ENCODE assay signal across 11 cellular contexts in genomic region chr2:64607381-64607780, GRCh38. TPM values are rescaled to one million over a fixed set of nuclear protein-coding genes. Genes with fewer than 3 reads are reported as not detected.
A peak's percentile ranks its signal among the peaks of the same experiment; 100 is the strongest.
DNase-seq lines count a peak whose midpoint lies in the region; ATAC-seq and TF ChIP-seq lines count a peak whose summit lies in the region.
"Had no signal": no experiment of that assay in that cellular context is flagged by ENCODE, and none has a peak within 500 bp of the region (broad histone marks: within the 10 kb centered on the region; RNA-seq: fewer than 3 reads in every experiment).

No MANE protein-coding gene starts in this region.

- DNase-seq in activated naive CD4-positive, alpha-beta T cell treated with anti-CD3 and anti-CD28 coated beads, Interleukin-2, amount 50 U/mL, for 72 hours (ENCODE audit: low spot score in 2 of 2), result no peak
- no peak for DNase-seq in activated naive CD4-positive, alpha-beta T cell treated with Interleukin-2 at 50 U/mL for 16 hours
- DNase-seq in T-helper 17 cell, result no peak
- DNase-seq in lower lobe of right lung, result no peak
- no peak for DNase-seq in type B pancreatic cell (ENCODE audit: extremely low spot score, unreplicated experiment)
- DNase-seq in kidney glomerular epithelial cell (lab: John Stamatoyannopoulos, UW), result no peak
- DNase-seq in NOMO-1 (lab: John Stamatoyannopoulos, UW; ENCODE audit: unreplicated experiment in 2 of 2), result no peak

- peaks cover 22% of the 10 kb centered on the region for H3K4me1 ChIP-seq in lower lobe of right lung

- H3K4me1 Mint-ChIP-seq in T-helper 17 cell (peaks cover 13% of the 10 kb centered on the region), type B pancreatic cell (ENCODE audit: unreplicated experiment) (peaks cover 23% of the 10 kb centered on the region)

- H3K27me3 Mint-ChIP-seq in T-helper 17 cell (no peaks in the 10 kb centered on the region), type B pancreatic cell (peaks cover 5% of the 10 kb centered on the region)

- H3K27ac Mint-ChIP-seq in activated naive CD4-positive, alpha-beta T cell treated with anti-CD3 and anti-CD28 coated beads, Interleukin-2, amount 50 U/mL, for 72 hours, result peak overlapping the region; percentile 77 to 85
- H3K27ac Mint-ChIP-seq in T-helper 17 cell (peak overlapping the region; percentile 89), type B pancreatic cell (peak overlapping the region; percentile 40)

- intact Hi-C loops in lower lobe of right lung (cut with DNase I), result no loop called here

- H3K9me3 ChIP-seq in T-helper 17 cell (ENCODE audit: control insufficient read depth, low read length, poor library complexity, severe bottlenecking) (no peaks in the 10 kb centered on the region), lower lobe of right lung (no peaks in the 10 kb centered on the region)
- H3K9me3 ChIP-seq: ascending aorta, upper lobe of left lung had no signal

- peak overlapping the region; percentile 62 for H3K27ac ChIP-seq in lower lobe of right lung

- no peaks in the 10 kb centered on the region for H3K36me3 ChIP-seq in lower lobe of right lung
- H3K36me3 ChIP-seq: ascending aorta, upper lobe of left lung had no signal

- peaks cover 0 to 11% of the 10 kb centered on the region in 2 donors for H3K9me3 Mint-ChIP-seq in activated naive CD4-positive, alpha-beta T cell treated with anti-CD3 and anti-CD28 coated beads, Interleukin-2, amount 50 U/mL, for 72 hours
- peaks cover 16% of the 10 kb centered on the region for H3K9me3 Mint-ChIP-seq in type B pancreatic cell

- peak overlapping the region; percentile 85 for H3K4me3 Mint-ChIP-seq in T-helper 17 cell
- peak overlapping the region; percentile 76 for H3K4me3 Mint-ChIP-seq in type B pancreatic cell

- no peak for ATAC-seq in activated naive CD4-positive, alpha-beta T cell treated with anti-CD3 and anti-CD28 coated beads, Interleukin-2, amount 50 U/mL, for 72 hours
- no peak for ATAC-seq in T-helper 17 cell
- ATAC-seq in lower lobe of right lung, result no peak
- ATAC-seq in GM21717 (IDR thresholded peaks at IDR 0.05; ENCODE audit: unreplicated experiment), result no peak

- no peaks in the 10 kb centered on the region for H3K27me3 ChIP-seq in lower lobe of right lung (ENCODE audit: low read depth)
- H3K27me3 ChIP-seq: ascending aorta, upper lobe of left lung had no signal

- TF ChIP-seq CTCF in lower lobe of right lung (IDR thresholded peaks at IDR 0.05) (no peak), type B pancreatic cell (conservative IDR thresholded peaks at IDR 0.05) (no peak)

- no peak overlapping the region for H3K4me3 ChIP-seq in lower lobe of right lung
- H3K4me3 ChIP-seq: lung had no signal

- H3K36me3 Mint-ChIP-seq in activated naive CD4-positive, alpha-beta T cell treated with anti-CD3 and anti-CD28 coated beads, Interleukin-2, amount 50 U/mL, for 72 hours, result peaks cover 5 to 14% of the 10 kb centered on the region in 2 donors
- H3K36me3 Mint-ChIP-seq in T-helper 17 cell (ENCODE audit: low read depth), result no peaks in the 10 kb centered on the region
- no peaks in the 10 kb centered on the region for H3K36me3 Mint-ChIP-seq in type B pancreatic cell

RNA-seq across cellular contexts. Expression of gene SERTAD2, which starts 46.3 kb away (rescaled TPM):
- 10 to 100 TPM; 17.8 to 46.4 TPM for total RNA-seq in activated naive CD4-positive, alpha-beta T cell treated with anti-CD3 and anti-CD28 coated beads, Interleukin-2, amount 50 U/mL, for 72 hours
- total RNA-seq in T-helper 17 cell (10 to 100 TPM; 26.4 to 31.1 TPM), lower lobe of right lung (20.1 TPM), type B pancreatic cell (ENCODE audit: low replicate concordance) (19.2 and 26.2 TPM in 2 replicates)
